ENCODE assay signal across 13 cellular contexts in genomic region chr12:29921307-29921706, GRCh38.
DNase-seq lines count a peak whose midpoint lies in the region; ATAC-seq and TF ChIP-seq lines count a peak whose summit lies in the region.
"Had no signal": no experiment of that assay in that cellular context is flagged by ENCODE, and none has a peak within 500 bp of the region (broad histone marks: within the 10 kb centered on the region; RNA-seq: fewer than 3 reads in every experiment).

No MANE protein-coding gene starts in this region.

- no peaks in the 10 kb centered on the region for H3K9me3 ChIP-seq in HEK293 (ENCODE audit: control insufficient read depth, insufficient read depth, low read depth, low read length)
- H3K9me3 ChIP-seq in Panc1 (ENCODE audit: control insufficient read depth, insufficient read depth, low read depth, low read length), result no peaks in the 10 kb centered on the region
- H3K9me3 ChIP-seq: Caco-2, lower lobe of right lung, tibial nerve had no signal

- H3K4me1 ChIP-seq in HEK293 (ENCODE audit: control insufficient read depth, insufficient read depth, low read length) (no peaks in the 10 kb centered on the region), Panc1 (ENCODE audit: control insufficient read depth, insufficient read depth, low read length) (no peaks in the 10 kb centered on the region)
- H3K4me1 ChIP-seq: lower lobe of right lung, tibial nerve had no signal

- TF ChIP-seq CTCF in HEK293 (tag by site-specific recombination; IDR thresholded peaks at IDR 0.05) (no peak), Panc1 (IDR thresholded peaks at IDR 0.05) (no peak)

- H3K36me3 ChIP-seq in HEK293 (ENCODE audit: control insufficient read depth in 2 of 2, insufficient read depth in 1 of 2, low read length in 2 of 2) (no peaks in the 10 kb centered on the region), Panc1 (ENCODE audit: control insufficient read depth, insufficient read depth, low read length) (no peaks in the 10 kb centered on the region)
- H3K36me3 ChIP-seq: lower lobe of right lung, tibial nerve had no signal

- no peak overlapping the region for H3K4me3 ChIP-seq in HEK293 (ENCODE audit: low read depth, low read length)
- no peak overlapping the region for H3K4me3 ChIP-seq in Panc1 (ENCODE audit: low read depth in 2 of 2, low read length in 2 of 2)
- H3K4me3 ChIP-seq: lower lobe of right lung, tibial nerve had no signal

- H3K27me3 ChIP-seq in Panc1 (ENCODE audit: control insufficient read depth, insufficient read depth, low read length), result no peaks in the 10 kb centered on the region
- H3K27me3 ChIP-seq: tibial nerve had no signal

- no peak overlapping the region for H3K27ac ChIP-seq in HEK293 (ENCODE audit: extremely low read depth, low read depth, low read length)
- no peak overlapping the region for H3K27ac ChIP-seq in Panc1 (ENCODE audit: low read length)
- H3K27ac ChIP-seq: lower lobe of right lung, tibial nerve had no signal

- intact Hi-C loops in Panc1 (cut with micrococcal nuclease; ENCODE audit: unreplicated experiment), result no loop called here

- in situ Hi-C loops in Panc1 (cut with HindIII; ENCODE audit: low pct_unique_long_range_greater_than_20kb, low sequenced_read_pairs), result no loop called here

- CTCF ChIA-PET in HEK293 (lab: Yijun Ruan, JAX), result interaction anchor here (0.7 to 1.1 kb wide), 2 partner anchors 117 to 368 kb away, joined by 3 read pairs; no protein-coding TSS in a partner anchor
- CTCF ChIA-PET in Panc1 (lab: Charles Lee), result no interaction called here

- DNase-seq in Panc1 (ENCODE audit: low read depth, low spot score) (no peak), dermis blood vessel endothelial cell (peak; percentile 73), non-pigmented ciliary epithelial cell (ENCODE audit: low read depth) (peak; percentile 35), mesenteric fat pad (ENCODE audit: low spot score) (no peak)
- DNase-seq: Caco-2; lower lobe of right lung; NCI-H2081; nucleus accumbens; stimulated activated CD4-positive, alpha-beta T cell treated with anti-CD3 and anti-CD28 coated beads, Interleukin-12 subunit alpha, Interleukin-12 subunit beta, amount 100 ng/mL, for 4 hours had no signal

- ATAC-seq in Panc1 (peak; percentile 75), HG02642 (IDR thresholded peaks at IDR 0.05; ENCODE audit: poor library complexity, unreplicated experiment) (no peak), GM18870 (IDR thresholded peaks at IDR 0.05; ENCODE audit: unreplicated experiment) (no peak)
- ATAC-seq: lower lobe of right lung had no signal

- POLR2A ChIA-PET in HEK293 (lab: Yijun Ruan, JAX) (no interaction called here), Panc1 (lab: Charles Lee) (no interaction called here)

- BruUV-seq in Panc1 (replicated peaks; lab: Mats Ljungman, UMichigan), result no TSS peak

TF ChIP-seq in HEK293, 187 proteins besides CTCF, POLR2A, EP300 and RAD21:
- TF ChIP-seq SETDB1 (IDR thresholded peaks at IDR 0.05; ENCODE audit: insufficient read length, low read length) (peak; percentile 22), ELK4 (IDR thresholded peaks at IDR 0.05; ENCODE audit: borderline replicate concordance, low read depth, low read length) (no peak), ZNF335 (tag by site-specific recombination; conservative IDR thresholded peaks at IDR 0.05) (peak; percentile 35)
TF ChIP-seq in HEK293: peak in this region for 2.

Comparison
In these comparisons a context has a peak if more than half of its experiments do, and no peak if none do; other contexts are left out.
1. DNase-seq: peak in dermis blood vessel endothelial cell (single experiment) and non-pigmented ciliary epithelial cell (single experiment); none in Panc1 (single experiment) and mesenteric fat pad (single experiment).